Comparison of ENCODE assay signal across 21 cellular contexts in the genomic region with DNA sequence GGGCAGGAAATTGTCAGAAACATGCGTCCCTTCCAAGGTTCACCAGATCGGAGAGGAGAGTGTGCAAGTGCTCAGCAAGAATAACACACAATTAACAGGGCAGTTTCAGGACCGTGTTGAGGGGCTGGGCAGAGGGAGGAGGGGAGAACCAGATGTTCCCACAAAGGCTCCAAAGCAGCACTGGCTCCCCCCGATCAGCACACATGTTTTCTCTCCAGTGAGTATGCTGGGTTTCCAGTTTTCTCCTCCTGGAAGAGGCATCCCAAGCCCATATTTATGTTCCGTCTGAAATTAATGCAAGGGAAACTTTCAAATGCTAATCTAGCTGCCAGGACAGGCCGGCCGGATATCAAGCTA.
DNase-seq lines count a peak whose midpoint lies in the region; ATAC-seq and TF ChIP-seq lines count a peak whose summit lies in the region.
"Had no signal": no experiment of that assay in that cellular context is flagged by ENCODE, and none has a peak within 500 bp of the region (broad histone marks: within the 10 kb centered on the region; RNA-seq: fewer than 3 reads in every experiment).

No MANE protein-coding gene starts in this region.

- peaks cover 52% of the 10 kb centered on the region for H3K4me1 ChIP-seq in left ventricle myocardium inferior
- peaks cover 20% of the 10 kb centered on the region for H3K4me1 ChIP-seq in testis
- H3K4me1 ChIP-seq: A549, BLaER1, HAP-1 had no signal

- H3K27me3 Mint-ChIP-seq in nephron (ENCODE audit: low read depth): peaks cover 37% of the 10 kb centered on the region
- H3K27me3 Mint-ChIP-seq in T-helper 2 cell treated with Interferon-gamma antibody and Interleukin-4, amounts not matched to agents 5 μg/mL and 100 μg/mL, for 36 hours (ENCODE audit: low read depth): no peaks in the 10 kb centered on the region

- ATAC-seq in Right ventricle myocardium inferior (no peak), GM18909 (IDR thresholded peaks at IDR 0.05; ENCODE audit: poor library complexity, unreplicated experiment) (no peak)
- ATAC-seq: GM12878 had no signal

- H3K4me3 ChIP-seq in left ventricle myocardium inferior (no peak overlapping the region), testis (no peak overlapping the region)
- H3K4me3 ChIP-seq: A549, BLaER1, GM12878, HAP-1 had no signal

- peak overlapping the region; percentile 25 to 56 (median 30) for H3K27ac Mint-ChIP-seq in nephron
- H3K27ac Mint-ChIP-seq in T-helper 2 cell treated with Interferon-gamma antibody and Interleukin-4, amounts not matched to agents 5 μg/mL and 100 μg/mL, for 36 hours: no peak overlapping the region
- H3K27ac Mint-ChIP-seq: CD8-positive, alpha-beta memory T cell; IgD-negative memory B cell had no signal

- DNase-seq in Right ventricle myocardium inferior (ENCODE audit: missing footprints): peak; percentile 49
- no peak for DNase-seq in left ventricle myocardium inferior
- peak; percentile 1 for DNase-seq in dermis blood vessel endothelial cell
- DNase-seq in testis: peak; percentile 30
- DNase-seq in T-helper 2 cell treated with Interferon-gamma antibody and Interleukin-4, amounts not matched to agents 5 μg/mL and 100 μg/mL, for 36 hours (ENCODE audit: low spot score): no peak
- DNase-seq in NCI-H526 treated with DMSO at 0.1 percent for 48 hours (lab: John Stamatoyannopoulos, UW): no peak
- DNase-seq: CD8-positive, alpha-beta memory T cell; COR-L47; DMS 273 treated with DMSO at 0.1 percent for 48 hours; DMS53; DND-41; EL had no signal

- 41 to 57% methylated on average over 7 of the region's 7 CpGs for WGBS in testis, 2 donors

- H3K4me1 Mint-ChIP-seq in nephron: peaks cover 52% of the 10 kb centered on the region
- no peaks in the 10 kb centered on the region for H3K4me1 Mint-ChIP-seq in T-helper 2 cell treated with Interferon-gamma antibody and Interleukin-4, amounts not matched to agents 5 μg/mL and 100 μg/mL, for 36 hours (ENCODE audit: low read depth)
- H3K4me1 Mint-ChIP-seq: CD14-positive monocyte; CD8-positive, alpha-beta memory T cell; IgD-negative memory B cell had no signal

- H3K27ac ChIP-seq in left ventricle myocardium inferior (replicated peaks) (no peak overlapping the region), testis (peak overlapping the region in 1 of 2 donors; percentile 32)
- H3K27ac ChIP-seq: 22Rv1, A549, BLaER1 had no signal

- H3K27me3 ChIP-seq in left ventricle myocardium inferior (ENCODE audit: low read depth) (no peaks in the 10 kb centered on the region), testis (no peaks in the 10 kb centered on the region)
- H3K27me3 ChIP-seq: BLaER1 had no signal

- TF ChIP-seq POLR2A in testis (IDR thresholded peaks at IDR 0.05): no peak

- peaks cover 22% of the 10 kb centered on the region for H3K36me3 Mint-ChIP-seq in nephron (ENCODE audit: low read depth)
- no peaks in the 10 kb centered on the region for H3K36me3 Mint-ChIP-seq in T-helper 2 cell treated with Interferon-gamma antibody and Interleukin-4, amounts not matched to agents 5 μg/mL and 100 μg/mL, for 36 hours (ENCODE audit: low read depth)
- H3K36me3 Mint-ChIP-seq: CD14-positive monocyte; CD8-positive, alpha-beta memory T cell; IgD-negative memory B cell had no signal

- H3K36me3 ChIP-seq in left ventricle myocardium inferior (no peaks in the 10 kb centered on the region), testis (ENCODE audit: low read depth, missing control alignments) (no peaks in the 10 kb centered on the region)
- H3K36me3 ChIP-seq: BLaER1, HAP-1 had no signal

- no peak for TF ChIP-seq CTCF in left ventricle myocardium inferior (IDR thresholded peaks at IDR 0.05; ENCODE audit: borderline replicate concordance)
- TF ChIP-seq CTCF in nephron (IDR thresholded peaks at IDR 0.05; ENCODE audit: unreplicated experiment in 3 of 3): no peak
- no peak for TF ChIP-seq CTCF in testis (IDR thresholded peaks at IDR 0.05)

- H3K9me3 ChIP-seq in left ventricle myocardium inferior (replicated peaks) (no peaks in the 10 kb centered on the region), testis (no peaks in the 10 kb centered on the region)
- H3K9me3 ChIP-seq: A549, BLaER1, HAP-1 had no signal

- H3K9me3 Mint-ChIP-seq in nephron: no peaks in the 10 kb centered on the region
- no peaks in the 10 kb centered on the region for H3K9me3 Mint-ChIP-seq in T-helper 2 cell treated with Interferon-gamma antibody and Interleukin-4, amounts not matched to agents 5 μg/mL and 100 μg/mL, for 36 hours
- H3K9me3 Mint-ChIP-seq: CD14-positive monocyte; CD8-positive, alpha-beta memory T cell; IgD-negative memory B cell had no signal

- no peak overlapping the region for H3K4me3 Mint-ChIP-seq in nephron
- no peak overlapping the region for H3K4me3 Mint-ChIP-seq in T-helper 2 cell treated with Interferon-gamma antibody and Interleukin-4, amounts not matched to agents 5 μg/mL and 100 μg/mL, for 36 hours
- H3K4me3 Mint-ChIP-seq: CD14-positive monocyte; CD8-positive, alpha-beta memory T cell; IgD-negative memory B cell had no signal

- intact Hi-C loops in Right ventricle myocardium inferior (cut with DNase I) (loop anchor here (5.0 kb wide), 1 partner anchor 47 kb away; no protein-coding TSS in a partner anchor), left ventricle myocardium inferior (cut with micrococcal nuclease) (no loop called here), testis (cut with DNase I; ENCODE audit: low total_unique reads) (no loop called here)

Comparison
In these comparisons a context has a peak if more than half of its experiments do, and no peak if none do; other contexts are left out.
1. DNase-seq: peak in Right ventricle myocardium inferior (single experiment), dermis blood vessel endothelial cell (single experiment) and testis (single experiment); none in left ventricle myocardium inferior (single experiment), T-helper 2 cell treated with Interferon-gamma antibody and Interleukin-4, amounts not matched to agents 5 μg/mL and 100 μg/mL, for 36 hours (single experiment) and NCI-H526 treated with DMSO at 0.1 percent for 48 hours (single experiment).